ENCODE assay signal across 12 cellular contexts in genomic region chr9:111974092-111974681, GRCh38.
DNase-seq lines count a peak whose midpoint lies in the region; FAIRE-seq and TF ChIP-seq lines count a peak whose summit lies in the region.
"Had no signal": no experiment of that assay in that cellular context is flagged by ENCODE, and none has a peak within 500 bp of the region (broad histone marks: within the 10 kb centered on the region; RNA-seq: fewer than 3 reads in every experiment).

No MANE protein-coding gene starts in this region.

- no peaks in the 10 kb centered on the region for H3K36me3 ChIP-seq in hepatocyte (replicated peaks; ENCODE audit: insufficient read depth, low read depth)
- no peaks in the 10 kb centered on the region for H3K36me3 ChIP-seq in transverse colon
- H3K36me3 ChIP-seq: thyroid gland had no signal

- intact Hi-C loops in transverse colon (cut with DNase I; ENCODE audit: low total_unique reads) = no loop called here

- peak; percentile 20 to 56 for DNase-seq in NCI-H2081 (lab: John Stamatoyannopoulos, UW)
- no peak for DNase-seq in NCI-H2081 treated with DMSO at 0.1 percent for 48 hours (lab: John Stamatoyannopoulos, UW)
- peak; percentile 67 for DNase-seq in RCC 7860 (ENCODE audit: low spot score)
- peak; percentile 66 for DNase-seq in hepatocyte (ENCODE audit: low spot score)
- DNase-seq in transverse colon = no peak
- no peak for DNase-seq in DMS53 (lab: John Stamatoyannopoulos, UW)
- DNase-seq in germinal center (ENCODE audit: low spot score) = no peak
- DNase-seq in NCI-H2227 treated with DMSO at 0.1 percent for 48 hours (lab: John Stamatoyannopoulos, UW) = no peak
- DNase-seq: H9, left ventricle myocardium superior, thyroid gland had no signal

- H3K4me2 ChIP-seq in hepatocyte = peak overlapping the region; percentile 55

- no peak overlapping the region for H3K4me3 ChIP-seq in hepatocyte
- H3K4me3 ChIP-seq in transverse colon = no peak overlapping the region
- H3K4me3 ChIP-seq: thyroid gland had no signal

- H3K9me3 ChIP-seq in hepatocyte (ENCODE audit: low read depth) = no peaks in the 10 kb centered on the region
- H3K9me3 ChIP-seq in transverse colon = no peaks in the 10 kb centered on the region
- H3K9me3 ChIP-seq: thyroid gland had no signal

- TF ChIP-seq CTCF in hepatocyte (IDR thresholded peaks at IDR 0.05; ENCODE audit: poor library complexity) (no peak), transverse colon (IDR thresholded peaks at IDR 0.05) (no peak)

- no peak overlapping the region for H2AFZ ChIP-seq in hepatocyte

- no peaks in the 10 kb centered on the region for H4K20me1 ChIP-seq in hepatocyte (ENCODE audit: insufficient read depth, poor library complexity, severe bottlenecking)

- in situ Hi-C loops in transverse colon (cut with MboI; ENCODE audit: low pct_ligation_motif_present in 1 of 4, low pct_unique_long_range_greater_than_20kb in 1 of 4, low sequenced_read_pairs in 3 of 4) = no loop called here

- TF ChIP-seq EP300 in transverse colon (IDR thresholded peaks at IDR 0.05; ENCODE audit: low read depth) = no peak

- no peak for TF ChIP-seq POLR2A in transverse colon (IDR thresholded peaks at IDR 0.05)

- H3K27ac ChIP-seq in hepatocyte = peak overlapping the region; percentile 97
- peak overlapping the region in 3 of 4 donors; percentile 52 to 73 (median 64) for H3K27ac ChIP-seq in transverse colon
- H3K27ac ChIP-seq: thyroid gland had no signal

- H3K4me1 ChIP-seq in hepatocyte (ENCODE audit: insufficient read depth) = peaks cover 20% of the 10 kb centered on the region
- H3K4me1 ChIP-seq in transverse colon = peaks cover 0 to 25% (median 4%) of the 10 kb centered on the region in 4 donors
- H3K4me1 ChIP-seq: thyroid gland had no signal

- no peaks in the 10 kb centered on the region for H3K9me2 ChIP-seq in hepatocyte (replicated peaks; ENCODE audit: insufficient read depth)

- peak; percentile 82 for FAIRE-seq in RCC 7860 (lab: Jason Lieb, UNC)
- FAIRE-seq: colon had no signal

- no peaks in the 10 kb centered on the region for H3K27me3 ChIP-seq in hepatocyte
- H3K27me3 ChIP-seq in transverse colon = no peaks in the 10 kb centered on the region
- H3K27me3 ChIP-seq: thyroid gland had no signal

- 42% methylated on average over 12 of the region's 12 CpGs for WGBS in hepatocyte (ENCODE audit: low lambda C conversion rate, missing lambda C conversion rate)
- WGBS in transverse colon (ENCODE audit: low coverage in 1 of 2), 2 donors = 34 to 55% methylated on average over 4 to 12 of the region's 12 CpGs

- H3K79me2 ChIP-seq in hepatocyte = no peaks in the 10 kb centered on the region

Comparison
In these comparisons a context has a peak if more than half of its experiments do, and no peak if none do; other contexts are left out.
1. DNase-seq: peak in NCI-H2081 (2 of 2), RCC 7860 (single experiment) and hepatocyte (single experiment); none in NCI-H2081 treated with DMSO at 0.1 percent for 48 hours (single experiment), transverse colon (single experiment), DMS53 (single experiment), germinal center (single experiment) and NCI-H2227 treated with DMSO at 0.1 percent for 48 hours (single experiment).